ENCODE assay signal across 19 cellular contexts in genomic region chr18:26479065-26479685, GRCh38.
DNase-seq lines count a peak whose midpoint lies in the region; ATAC-seq and TF ChIP-seq lines count a peak whose summit lies in the region.
"Had no signal": no experiment of that assay in that cellular context is flagged by ENCODE, and none has a peak within 500 bp of the region (broad histone marks: within the 10 kb centered on the region; RNA-seq: fewer than 3 reads in every experiment).

No MANE protein-coding gene starts in this region.

- H3K4me2 ChIP-seq in IMR-90 (ENCODE audit: low read depth, low read length): no peak overlapping the region

- no peak for DNase-seq in IMR-90
- no peak for DNase-seq in coronary artery (ENCODE audit: low spot score)
- no peak for DNase-seq in type B pancreatic cell (ENCODE audit: extremely low spot score, unreplicated experiment)
- DNase-seq in NCI-H187 treated with DMSO at 0.1 percent for 48 hours (lab: John Stamatoyannopoulos, UW): no peak
- DNase-seq in CD1c-positive myeloid dendritic cell (ENCODE audit: extremely low spot score): no peak
- DNase-seq: activated CD4-positive, alpha-beta T cell treated with anti-CD3 and anti-CD28 coated beads, Interleukin-2, amount 50 U/mL, for 1 hour; CD4-positive, CD25-positive, alpha-beta regulatory T cell; central memory CD4-positive, alpha-beta T cell; GF-D8; HCEC 1CT; midbrain; NCI-H510A; psoas muscle; RPMI8226; stimulated activated CD4-positive, alpha-beta T cell treated with anti-CD3 and anti-CD28 coated beads, Interleukin-2, amount 100 ng/mL, for 48 hours; stimulated activated naive B cell treated with anti-CD40 and anti-IgM and Interleukin-4, amounts not matched to agents 10 μg/mL and 1 μg/mL and 100 μg/mL, for 72 hours had no signal

- no peak for TF ChIP-seq RAD21 in IMR-90 (IDR thresholded peaks at IDR 0.05; ENCODE audit: low read length)

- H4K5ac ChIP-seq in IMR-90 (ENCODE audit: low read depth, low read length): peak overlapping the region; percentile 2

- in situ Hi-C loops in IMR-90 (cut with MboI; ENCODE audit: low sequenced_read_pairs): no loop called here

- peak overlapping the region in 1 of 2 experiments; percentile 86; a peak in 1 of 4 replicates for H4K8ac ChIP-seq in IMR-90 (ENCODE audit: low read depth in 2 of 2, low read length in 2 of 2)

- no peaks in the 10 kb centered on the region for H3K36me3 ChIP-seq in IMR-90 (ENCODE audit: control insufficient read depth, insufficient read depth, low read length)
- no peaks in the 10 kb centered on the region for H3K36me3 ChIP-seq in muscle layer of colon (ENCODE audit: insufficient read depth, low read length)

- peak overlapping the region; percentile 47; the same call in 1 of the 3 replicates for H2BK15ac ChIP-seq in IMR-90 (ENCODE audit: low read depth, low read length)

- H4K20me1 ChIP-seq in IMR-90 (ENCODE audit: insufficient read depth, low read length): no peaks in the 10 kb centered on the region

- H3K56ac ChIP-seq in IMR-90 (ENCODE audit: extremely low read depth, insufficient read depth, low read length): no peak overlapping the region

- peak overlapping the region; percentile 37 for H3K4me3 Mint-ChIP-seq in type B pancreatic cell
- H3K4me3 Mint-ChIP-seq: CD4-positive, CD25-positive, alpha-beta regulatory T cell; stimulated activated naive B cell treated with anti-CD40 and anti-IgM and Interleukin-4, amounts not matched to agents 10 μg/mL and 1 μg/mL and 100 μg/mL, for 72 hours; T-helper 2 cell treated with Interferon-gamma antibody and Interleukin-4, amounts not matched to agents 5 μg/mL and 100 μg/mL, for 36 hours had no signal

- no peaks in the 10 kb centered on the region for H3K9me3 ChIP-seq in IMR-90 (ENCODE audit: control insufficient read depth, insufficient read depth, low read length)
- H3K9me3 ChIP-seq in muscle layer of colon (ENCODE audit: low read length): no peaks in the 10 kb centered on the region
- H3K9me3 ChIP-seq: psoas muscle had no signal

- H4K91ac ChIP-seq in IMR-90 (ENCODE audit: insufficient read depth, low read depth, low read length): peak overlapping the region; percentile 46

- no peak overlapping the region for H3K9ac ChIP-seq in IMR-90 (ENCODE audit: low read depth, low read length)
- H3K9ac ChIP-seq in muscle layer of colon (ENCODE audit: low read length): no peak overlapping the region

- intact Hi-C loops in IMR-90 (cut with micrococcal nuclease): no loop called here

- H3K9me1 ChIP-seq in IMR-90 (ENCODE audit: insufficient read depth, low read length): peaks cover 12% of the 10 kb centered on the region

- H3K79me1 ChIP-seq in IMR-90 (ENCODE audit: low read depth in 1 of 2, low read length in 2 of 2): peaks cover 0 to 6% of the 10 kb centered on the region in 2 experiments; a peak in 1 of 4 replicates

- TF ChIP-seq CTCF in IMR-90 (conservative IDR thresholded peaks at IDR 0.05; ENCODE audit: low read depth, low read length): no peak
- TF ChIP-seq CTCF in coronary artery (IDR thresholded peaks at IDR 0.05): no peak
- TF ChIP-seq CTCF in type B pancreatic cell (conservative IDR thresholded peaks at IDR 0.05): no peak

- H3K23ac ChIP-seq in IMR-90 (ENCODE audit: low read depth, low read length): no peak overlapping the region

- peak overlapping the region; percentile 36 for H2AFZ ChIP-seq in IMR-90 (replicated peaks; ENCODE audit: low read length, poor library complexity)

- H3K4me1 ChIP-seq in IMR-90 (ENCODE audit: control insufficient read depth, insufficient read depth, low read length): peaks cover 18% of the 10 kb centered on the region
- H3K4me1 ChIP-seq in muscle layer of colon (ENCODE audit: insufficient read depth, low read length): peaks cover 13% of the 10 kb centered on the region
- H3K4me1 ChIP-seq: psoas muscle had no signal

- WGBS in IMR-90 (ENCODE audit: extremely low coverage in 2 of 2, insufficient read length in 1 of 2), 2 experiments: 87% methylated on average over 18 of the region's 27 CpGs; no CpG with 5 or more reads in 1 of the 2 experiments

- TF ChIP-seq POLR2A in IMR-90 (IDR thresholded peaks at IDR 0.05; ENCODE audit: low read depth, low read length): no peak

- H3K14ac ChIP-seq in IMR-90 (replicated peaks; ENCODE audit: low read depth, low read length): no peak overlapping the region; the same call in 1 of the 2 replicates

- no peak overlapping the region for H3K4me3 ChIP-seq in IMR-90 (ENCODE audit: insufficient read depth, low read depth, low read length)
- H3K4me3 ChIP-seq in coronary artery: peak overlapping the region; percentile 6
- H3K4me3 ChIP-seq in muscle layer of colon (ENCODE audit: low read depth in 1 of 2, low read length in 2 of 2): peak overlapping the region; percentile 21
- H3K4me3 ChIP-seq: psoas muscle had no signal

- peaks cover 37% of the 10 kb centered on the region for H3K4me1 Mint-ChIP-seq in type B pancreatic cell (ENCODE audit: unreplicated experiment)
- H3K4me1 Mint-ChIP-seq: CD4-positive, CD25-positive, alpha-beta regulatory T cell; stimulated activated naive B cell treated with anti-CD40 and anti-IgM and Interleukin-4, amounts not matched to agents 10 μg/mL and 1 μg/mL and 100 μg/mL, for 72 hours had no signal

- no peaks in the 10 kb centered on the region for H3K27me3 Mint-ChIP-seq in type B pancreatic cell
- H3K27me3 Mint-ChIP-seq: CD4-positive, CD25-positive, alpha-beta regulatory T cell; stimulated activated naive B cell treated with anti-CD40 and anti-IgM and Interleukin-4, amounts not matched to agents 10 μg/mL and 1 μg/mL and 100 μg/mL, for 72 hours had no signal

- dilution Hi-C loops in IMR-90 (cut with HindIII; ENCODE audit: low sequenced_read_pairs, unreplicated experiment): no loop called here

- peak overlapping the region; percentile 42; the same call in 1 of the 2 replicates for H2AK5ac ChIP-seq in IMR-90 (ENCODE audit: low read depth, low read length)

- CTCF ChIA-PET in IMR-90 (lab: Yijun Ruan, JAX): no interaction called here

- peaks cover 35% of the 10 kb centered on the region for H3K36me3 Mint-ChIP-seq in type B pancreatic cell
- H3K36me3 Mint-ChIP-seq: stimulated activated naive B cell treated with anti-CD40 and anti-IgM and Interleukin-4, amounts not matched to agents 10 μg/mL and 1 μg/mL and 100 μg/mL, for 72 hours had no signal

- H3K4ac ChIP-seq in IMR-90 (ENCODE audit: low read depth, low read length): peak overlapping the region; percentile 51

- ATAC-seq in IMR-90 (ENCODE audit: low read depth) (no peak), GM21447 (IDR thresholded peaks at IDR 0.05; ENCODE audit: unreplicated experiment) (no peak)
- ATAC-seq: stimulated activated naive B cell treated with anti-CD40 and anti-IgM and Interleukin-4, amounts not matched to agents 10 μg/mL and 1 μg/mL and 100 μg/mL, for 72 hours had no signal

- no peak overlapping the region for H2AK9ac ChIP-seq in IMR-90 (replicated peaks; ENCODE audit: low read depth, low read length, poor library complexity)

- no peaks in the 10 kb centered on the region for H3K9me3 Mint-ChIP-seq in type B pancreatic cell
- H3K9me3 Mint-ChIP-seq: CD4-positive, CD25-positive, alpha-beta regulatory T cell; stimulated activated naive B cell treated with anti-CD40 and anti-IgM and Interleukin-4, amounts not matched to agents 10 μg/mL and 1 μg/mL and 100 μg/mL, for 72 hours; T-helper 2 cell treated with Interferon-gamma antibody and Interleukin-4, amounts not matched to agents 5 μg/mL and 100 μg/mL, for 36 hours had no signal

- H3K27me3 ChIP-seq in IMR-90 (ENCODE audit: control insufficient read depth, insufficient read depth, low read length) (no peaks in the 10 kb centered on the region), muscle layer of colon (ENCODE audit: control insufficient read depth in 1 of 2, insufficient read depth in 2 of 2, low read length in 2 of 2) (no peaks in the 10 kb centered on the region)

- peak overlapping the region; percentile 30; the same call in 1 of the 2 replicates for H2BK20ac ChIP-seq in IMR-90 (ENCODE audit: low read depth, low read length)

- POLR2A ChIA-PET in IMR-90 (lab: Charles Lee; ENCODE audit: unreplicated experiment): interaction anchor here (0.6 kb wide), 1 partner anchor 817 kb away, joined by 11 read pairs; no protein-coding TSS in a partner anchor

- peak overlapping the region; percentile 2; the same call in 1 of the 2 replicates for H3K18ac ChIP-seq in IMR-90 (ENCODE audit: low read depth, low read length)

- H2BK5ac ChIP-seq in IMR-90 (ENCODE audit: low read depth, low read length, poor library complexity, severe bottlenecking): peak overlapping the region; percentile 10

- H3K27ac ChIP-seq in IMR-90 (ENCODE audit: insufficient read depth, low read length) (peak overlapping the region; percentile 46), coronary artery (peak overlapping the region in 1 of 2 donors; percentile 5), muscle layer of colon (ENCODE audit: low read depth, low read length) (peak overlapping the region; percentile 73)
- H3K27ac ChIP-seq: psoas muscle had no signal

- peak overlapping the region; percentile 50 for H2BK120ac ChIP-seq in IMR-90 (ENCODE audit: low read depth, low read length)

- peak overlapping the region; percentile 86 for H3K27ac Mint-ChIP-seq in type B pancreatic cell
- H3K27ac Mint-ChIP-seq: CD4-positive, CD25-positive, alpha-beta regulatory T cell; stimulated activated naive B cell treated with anti-CD40 and anti-IgM and Interleukin-4, amounts not matched to agents 10 μg/mL and 1 μg/mL and 100 μg/mL, for 72 hours; T-helper 2 cell treated with Interferon-gamma antibody and Interleukin-4, amounts not matched to agents 5 μg/mL and 100 μg/mL, for 36 hours had no signal

- BruUV-seq in IMR-90 (replicated peaks; lab: Mats Ljungman, UMichigan): no TSS peak

TF ChIP-seq in IMR-90, 13 proteins besides CTCF, POLR2A, EP300 and RAD21 (continues in another document):
- TF ChIP-seq RFX5 (IDR thresholded peaks at IDR 0.05; ENCODE audit: low read depth, low read length) (no peak), MAFK (IDR thresholded peaks at IDR 0.05; ENCODE audit: low read depth, low read length) (no peak), CEBPB (IDR thresholded peaks at IDR 0.05; ENCODE audit: low read depth, low read length) (no peak), MXI1 (IDR thresholded peaks at IDR 0.05; ENCODE audit: borderline replicate concordance, low read depth, low read length) (no peak), RCOR1 (IDR thresholded peaks at IDR 0.05; ENCODE audit: insufficient replicate concordance, low read length) (no peak), FOS (IDR thresholded peaks at IDR 0.05; ENCODE audit: low read depth, low read length) (no peak), SMC3 (IDR thresholded peaks at IDR 0.05; ENCODE audit: low read depth, low read length) (no peak), NFE2L2 (IDR thresholded peaks at IDR 0.05; ENCODE audit: low read depth, low read length) (no peak), MAZ (IDR thresholded peaks at IDR 0.05; ENCODE audit: borderline replicate concordance, low read depth, low read length) (no peak), BHLHE40 (IDR thresholded peaks at IDR 0.05; ENCODE audit: low read depth, low read length) (no peak)
